ENCODE assay signal across 13 cellular contexts in the genomic region with DNA sequence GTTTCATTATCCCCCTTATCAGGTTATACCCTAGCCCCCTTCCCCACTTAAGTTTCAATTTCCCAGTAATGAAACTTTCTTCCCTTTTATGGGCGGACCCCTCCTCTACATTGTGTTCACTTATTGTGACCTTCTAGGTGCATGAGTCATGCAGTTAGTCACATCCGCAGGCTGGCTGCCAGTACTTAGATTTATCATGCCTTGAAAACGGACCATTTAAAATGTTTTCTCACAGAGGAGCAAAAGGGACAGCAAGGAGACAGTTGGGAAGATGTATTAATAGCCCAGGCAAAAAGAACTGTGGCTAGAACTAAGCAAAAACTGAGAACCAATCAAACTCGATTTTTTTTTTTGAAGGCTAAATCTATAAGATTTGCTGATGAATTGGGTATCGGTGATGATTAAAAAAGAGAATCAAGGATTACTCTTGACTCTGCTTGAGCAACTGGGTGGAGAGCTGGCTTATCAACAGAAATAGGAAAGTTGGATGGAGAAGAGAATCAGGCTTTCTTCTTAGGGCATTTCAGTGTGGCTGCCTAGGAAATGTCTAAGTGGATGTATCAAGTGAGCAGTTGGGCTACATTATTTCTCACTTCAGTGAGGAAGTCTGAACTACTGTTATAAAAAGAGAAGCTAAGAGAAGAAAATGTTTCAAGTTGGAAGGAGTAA.
A peak's percentile ranks its signal among the peaks of the same experiment; 100 is the strongest.
DNase-seq lines count a peak whose midpoint lies in the region; ATAC-seq and TF ChIP-seq lines count a peak whose summit lies in the region.
"Had no signal": no experiment of that assay in that cellular context is flagged by ENCODE, and none has a peak within 500 bp of the region (broad histone marks: within the 10 kb centered on the region; RNA-seq: fewer than 3 reads in every experiment).

No MANE protein-coding gene starts in this region.

- 75 to 80% methylated on average over 5 of the region's 5 CpGs for WGBS in sigmoid colon, 2 donors

- TF ChIP-seq CTCF in Panc1 (IDR thresholded peaks at IDR 0.05) (no peak), sigmoid colon (IDR thresholded peaks at IDR 0.05) (no peak)

- peak; percentile 35 for DNase-seq in SIG-M5 treated with dmso at 0.1 percent for 504 hours (lab: John Stamatoyannopoulos, UW; ENCODE audit: unreplicated experiment)
- DNase-seq in SIG-M5 (lab: John Stamatoyannopoulos, UW), result no peak
- peak; percentile 52 for DNase-seq in Panc1 (ENCODE audit: low read depth, low spot score)
- DNase-seq in epithelial cell of prostate (ENCODE audit: low read depth, low spot score), result peak; percentile 45
- peak; percentile 76 for DNase-seq in skeletal muscle cell (ENCODE audit: low read depth)
- no peak for DNase-seq in nucleus accumbens (lab: John Stamatoyannopoulos, UW)
- DNase-seq in sigmoid colon, result no peak
- DNase-seq: activated CD4-positive, CD25-positive, alpha-beta regulatory T cell treated with anti-CD3 and anti-CD28 coated beads, Interleukin-2, amount 50 U/mL, for 72 hours; esophagus squamous epithelium; mesendoderm had no signal

- intact Hi-C loops in Panc1 (cut with micrococcal nuclease; ENCODE audit: unreplicated experiment), result no loop called here
- intact Hi-C loops in sigmoid colon (cut with DNase I), result no loop called here

- ATAC-seq in Panc1 (no peak), GM21447 (IDR thresholded peaks at IDR 0.05; ENCODE audit: unreplicated experiment) (no peak)
- ATAC-seq: sciatic nerve had no signal

- TF ChIP-seq POLR2A in sigmoid colon (IDR thresholded peaks at IDR 0.05), result no peak

- no peak for TF ChIP-seq EP300 in sigmoid colon (IDR thresholded peaks at IDR 0.05)

- POLR2A ChIA-PET in Panc1 (lab: Charles Lee), result no interaction called here

- H3K9me3 ChIP-seq in Panc1 (ENCODE audit: control insufficient read depth, insufficient read depth, low read depth, low read length) (no peaks in the 10 kb centered on the region), sigmoid colon (peaks cover 0 to 10% (median 5%) of the 10 kb centered on the region in 4 donors)
- H3K9me3 ChIP-seq: esophagus squamous epithelium had no signal

- CTCF ChIA-PET in Panc1 (lab: Charles Lee), result no interaction called here

- H3K27me3 ChIP-seq in Panc1 (ENCODE audit: control insufficient read depth, insufficient read depth, low read length) (no peaks in the 10 kb centered on the region), sigmoid colon (no peaks in the 10 kb centered on the region)
- H3K27me3 ChIP-seq: esophagus squamous epithelium had no signal

- in situ Hi-C loops in Panc1 (cut with HindIII; ENCODE audit: low pct_unique_long_range_greater_than_20kb, low sequenced_read_pairs), result no loop called here

- H3K4me3 ChIP-seq in Panc1 (ENCODE audit: low read depth in 2 of 2, low read length in 2 of 2), result no peak overlapping the region
- no peak overlapping the region for H3K4me3 ChIP-seq in skeletal muscle cell (ENCODE audit: low read depth, low read length)
- no peak overlapping the region for H3K4me3 ChIP-seq in sigmoid colon
- H3K4me3 ChIP-seq: esophagus squamous epithelium had no signal

- H3K27ac ChIP-seq in Panc1 (ENCODE audit: low read length), result no peak overlapping the region
- peak overlapping the region; percentile 52 for H3K27ac ChIP-seq in epithelial cell of prostate
- no peak overlapping the region for H3K27ac ChIP-seq in sigmoid colon
- H3K27ac ChIP-seq: 22Rv1, esophagus squamous epithelium had no signal

- H3K36me3 ChIP-seq in Panc1 (ENCODE audit: control insufficient read depth, insufficient read depth, low read length) (no peaks in the 10 kb centered on the region), sigmoid colon (no peaks in the 10 kb centered on the region)
- H3K36me3 ChIP-seq: esophagus squamous epithelium had no signal

- BruUV-seq in Panc1 (replicated peaks; lab: Mats Ljungman, UMichigan), result no TSS peak

- H3K4me1 ChIP-seq in Panc1 (ENCODE audit: control insufficient read depth, insufficient read depth, low read length), result no peaks in the 10 kb centered on the region
- no peaks in the 10 kb centered on the region for H3K4me1 ChIP-seq in sigmoid colon

Comparison
In these comparisons a context has a peak if more than half of its experiments do, and no peak if none do; other contexts are left out.
1. DNase-seq: peak in SIG-M5 treated with dmso at 0.1 percent for 504 hours (single experiment), Panc1 (single experiment), epithelial cell of prostate (single experiment) and skeletal muscle cell (single experiment); none in SIG-M5 (single experiment), nucleus accumbens (0 of 56) and sigmoid colon (single experiment).